22 cellular contexts compared by ENCODE assay signal in genomic region chr9:16809912-16810610, GRCh38.
DNase-seq lines count a peak whose midpoint lies in the region; ATAC-seq and TF ChIP-seq lines count a peak whose summit lies in the region.
"Had no signal": no experiment of that assay in that cellular context is flagged by ENCODE, and none has a peak within 500 bp of the region (broad histone marks: within the 10 kb centered on the region; RNA-seq: fewer than 3 reads in every experiment).

No MANE protein-coding gene starts in this region.

- CTCF ChIA-PET in MCF 10A (lab: Yijun Ruan, JAX) = interaction anchor here (0.6 to 1.7 kb wide), 3 partner anchors 13 to 929 kb away, joined by 3 to 4 read pairs (median 3); no protein-coding TSS in a partner anchor

- H3K4me3 Mint-ChIP-seq in MCF 10A (ENCODE audit: unreplicated experiment) (no peak overlapping the region), type B pancreatic cell (no peak overlapping the region)
- H3K4me3 Mint-ChIP-seq: activated naive CD4-positive, alpha-beta T cell treated with anti-CD3 and anti-CD28 coated beads, Interleukin-2, amount 10 ng/mL, durations not matched to agents 7 days and 5 days; activated T-cell treated with anti-CD3 and anti-CD28 coated beads, Interleukin-2, amount 50 U/mL, for 4 hours; central memory CD8-positive, alpha-beta T cell; stimulated activated naive B cell treated with anti-CD40 and anti-IgM and Interleukin-4, amounts not matched to agents 10 μg/mL and 1 μg/mL and 100 μg/mL, for 72 hours had no signal

- H3K36me3 Mint-ChIP-seq in MCF 10A (ENCODE audit: insufficient read depth, unreplicated experiment) (no peaks in the 10 kb centered on the region), type B pancreatic cell (peaks cover 4% of the 10 kb centered on the region)
- H3K36me3 Mint-ChIP-seq: activated naive CD4-positive, alpha-beta T cell treated with anti-CD3 and anti-CD28 coated beads, Interleukin-2, amount 10 ng/mL, durations not matched to agents 7 days and 5 days; stimulated activated naive B cell treated with anti-CD40 and anti-IgM and Interleukin-4, amounts not matched to agents 10 μg/mL and 1 μg/mL and 100 μg/mL, for 72 hours had no signal

- no peaks in the 10 kb centered on the region for H3K36me3 ChIP-seq in breast epithelium
- H3K36me3 ChIP-seq: BLaER1 treated with 17β-estradiol and CSF1 and Interleukin-3, amounts not matched to agents 10 nM and 100 nM; left ventricle myocardium inferior; prostate gland had no signal

- TF ChIP-seq CTCF in MCF 10A (IDR thresholded peaks at IDR 0.05; ENCODE audit: unreplicated experiment) (no peak), breast epithelium (IDR thresholded peaks at IDR 0.05) (no peak), type B pancreatic cell (conservative IDR thresholded peaks at IDR 0.05) (no peak)

- peak; percentile 34 for DNase-seq in MCF 10A (ENCODE audit: unreplicated experiment)
- no peak for DNase-seq in breast epithelium (ENCODE audit: low spot score in 2 of 2)
- DNase-seq in NCI-H69 (lab: John Stamatoyannopoulos, UW) = peak; percentile 99
- DNase-seq in type B pancreatic cell (ENCODE audit: extremely low spot score, unreplicated experiment) = no peak
- DNase-seq in Right ventricle myocardium inferior (ENCODE audit: missing footprints) = no peak
- DNase-seq in dedifferentiated amniotic fluid mesenchymal stem cell (ENCODE audit: extremely low spot score) = no peak
- DNase-seq: activated CD8-positive, alpha-beta memory T cell treated with anti-CD3 and anti-CD28 coated beads for 24 hours; activated naive CD4-positive, alpha-beta T cell treated with anti-CD3 and anti-CD28 coated beads, Interleukin-2, amount 10 ng/mL, durations not matched to agents 7 days and 5 days; activated T-cell treated with anti-CD3 and anti-CD28 coated beads, Interleukin-2, amount 50 U/mL, for 4 hours; anterior cingulate cortex; left ventricle myocardium inferior; NCI-H1092 treated with DMSO at 0.1 percent for 48 hours; stimulated activated CD4-positive, alpha-beta T cell treated with anti-CD3 and anti-CD28 coated beads, Interleukin-1b, Interleukin-23, amount 100 ng/mL, for 48 hours; stimulated activated naive B cell treated with anti-CD40 and anti-IgM and Interleukin-4, amounts not matched to agents 10 μg/mL and 1 μg/mL and 100 μg/mL, for 72 hours; T-helper 9 cell; testis had no signal

- H3K27me3 Mint-ChIP-seq in MCF 10A (ENCODE audit: insufficient read depth, unreplicated experiment) (no peaks in the 10 kb centered on the region), type B pancreatic cell (no peaks in the 10 kb centered on the region)
- H3K27me3 Mint-ChIP-seq: activated naive CD4-positive, alpha-beta T cell treated with anti-CD3 and anti-CD28 coated beads, Interleukin-2, amount 10 ng/mL, durations not matched to agents 7 days and 5 days; central memory CD8-positive, alpha-beta T cell; stimulated activated naive B cell treated with anti-CD40 and anti-IgM and Interleukin-4, amounts not matched to agents 10 μg/mL and 1 μg/mL and 100 μg/mL, for 72 hours had no signal

- POLR2A ChIA-PET in MCF 10A (lab: Yijun Ruan, JAX) = interaction anchor here (0.6 kb wide), 1 partner anchor 16 kb away, joined by 3 read pairs; no protein-coding TSS in a partner anchor

- intact Hi-C loops in MCF 10A (cut with micrococcal nuclease) = no loop called here
- intact Hi-C loops in breast epithelium (cut with DNase I; ENCODE audit: low total_unique reads) = no loop called here
- intact Hi-C loops in Right ventricle myocardium inferior (cut with DNase I) = no loop called here

- no peaks in the 10 kb centered on the region for H3K27me3 ChIP-seq in breast epithelium
- H3K27me3 ChIP-seq: BLaER1 treated with 17β-estradiol and CSF1 and Interleukin-3, amounts not matched to agents 10 nM and 100 nM; testis had no signal

- no peak for TF ChIP-seq POLR2A in breast epithelium (IDR thresholded peaks at IDR 0.05)

- H3K27ac ChIP-seq in breast epithelium = no peak overlapping the region
- H3K27ac ChIP-seq: BLaER1 treated with 17β-estradiol and CSF1 and Interleukin-3, amounts not matched to agents 10 nM and 100 nM; left ventricle myocardium inferior; prostate gland; testis had no signal

- BruUV-seq in MCF 10A (replicated peaks; lab: Mats Ljungman, UMichigan) = no TSS peak

- no peaks in the 10 kb centered on the region for H3K9me3 ChIP-seq in breast epithelium
- H3K9me3 ChIP-seq: BLaER1 treated with 17β-estradiol and CSF1 and Interleukin-3, amounts not matched to agents 10 nM and 100 nM; left ventricle myocardium inferior; prostate gland; testis had no signal

- peak; percentile 79 for ATAC-seq in esophagus mucosa
- no peak for ATAC-seq in Right ventricle myocardium inferior
- ATAC-seq in GM21367 (IDR thresholded peaks at IDR 0.05; ENCODE audit: unreplicated experiment) = no peak
- ATAC-seq: activated CD4-positive, CD25-positive, alpha-beta regulatory T cell treated with anti-CD3 and anti-CD28 coated beads, Interleukin-2, amount 50 U/mL, for 24 hours; activated T-cell treated with anti-CD3 and anti-CD28 coated beads, Interleukin-2, amount 50 U/mL, for 4 hours; stimulated activated naive B cell treated with anti-CD40 and anti-IgM and Interleukin-4, amounts not matched to agents 10 μg/mL and 1 μg/mL and 100 μg/mL, for 72 hours had no signal

- H3K27ac Mint-ChIP-seq in MCF 10A (ENCODE audit: low read depth, unreplicated experiment) (no peak overlapping the region), type B pancreatic cell (peak overlapping the region; percentile 68)
- H3K27ac Mint-ChIP-seq: activated naive CD4-positive, alpha-beta T cell treated with anti-CD3 and anti-CD28 coated beads, Interleukin-2, amount 10 ng/mL, durations not matched to agents 7 days and 5 days; stimulated activated naive B cell treated with anti-CD40 and anti-IgM and Interleukin-4, amounts not matched to agents 10 μg/mL and 1 μg/mL and 100 μg/mL, for 72 hours had no signal

- H3K4me1 ChIP-seq in breast epithelium = no peaks in the 10 kb centered on the region
- H3K4me1 ChIP-seq: BLaER1 treated with 17β-estradiol and CSF1 and Interleukin-3, amounts not matched to agents 10 nM and 100 nM; left ventricle myocardium inferior; prostate gland; testis had no signal

- H3K4me1 Mint-ChIP-seq in MCF 10A (ENCODE audit: insufficient read depth, unreplicated experiment) (no peaks in the 10 kb centered on the region), type B pancreatic cell (ENCODE audit: unreplicated experiment) (peaks cover 16% of the 10 kb centered on the region)
- H3K4me1 Mint-ChIP-seq: activated naive CD4-positive, alpha-beta T cell treated with anti-CD3 and anti-CD28 coated beads, Interleukin-2, amount 10 ng/mL, durations not matched to agents 7 days and 5 days; central memory CD8-positive, alpha-beta T cell; stimulated activated naive B cell treated with anti-CD40 and anti-IgM and Interleukin-4, amounts not matched to agents 10 μg/mL and 1 μg/mL and 100 μg/mL, for 72 hours had no signal

- H3K9me3 Mint-ChIP-seq in MCF 10A (ENCODE audit: unreplicated experiment) (no peaks in the 10 kb centered on the region), type B pancreatic cell (no peaks in the 10 kb centered on the region)
- H3K9me3 Mint-ChIP-seq: activated T-cell treated with anti-CD3 and anti-CD28 coated beads, Interleukin-2, amount 50 U/mL, for 4 hours; central memory CD8-positive, alpha-beta T cell; stimulated activated naive B cell treated with anti-CD40 and anti-IgM and Interleukin-4, amounts not matched to agents 10 μg/mL and 1 μg/mL and 100 μg/mL, for 72 hours had no signal

- no peak overlapping the region for H3K4me3 ChIP-seq in breast epithelium
- H3K4me3 ChIP-seq: BLaER1 treated with 17β-estradiol and CSF1 and Interleukin-3, amounts not matched to agents 10 nM and 100 nM; left ventricle myocardium inferior; prostate gland; testis had no signal

Comparison
In these comparisons a context has a peak if more than half of its experiments do, and no peak if none do; other contexts are left out.
1. DNase-seq: peak in MCF 10A (single experiment) and NCI-H69 (single experiment); none in breast epithelium (0 of 2), type B pancreatic cell (single experiment), Right ventricle myocardium inferior (single experiment) and dedifferentiated amniotic fluid mesenchymal stem cell (single experiment).